Comparison of ENCODE assay signal across 14 cellular contexts in genomic region chr9:748861-749497, GRCh38.
A peak's percentile ranks its signal among the peaks of the same experiment; 100 is the strongest.
DNase-seq lines count a peak whose midpoint lies in the region; TF ChIP-seq lines count a peak whose summit lies in the region.
"Had no signal": no experiment of that assay in that cellular context is flagged by ENCODE, and none has a peak within 500 bp of the region (broad histone marks: within the 10 kb centered on the region; RNA-seq: fewer than 3 reads in every experiment).

No MANE protein-coding gene starts in this region.

- peak overlapping the region in 6 of 8 donors; percentile 8 to 66 (median 28) for H3K27ac Mint-ChIP-seq in CD8-positive, alpha-beta memory T cell
- H3K27ac Mint-ChIP-seq in Caco-2 (ENCODE audit: unreplicated experiment): no peak overlapping the region

- H3K27me3 Mint-ChIP-seq in CD8-positive, alpha-beta memory T cell: peaks cover 0 to 4% of the 10 kb centered on the region in 2 donors
- no peaks in the 10 kb centered on the region for H3K27me3 Mint-ChIP-seq in Caco-2 (ENCODE audit: insufficient read depth, unreplicated experiment)

- peaks cover 32% of the 10 kb centered on the region for H3K4me1 ChIP-seq in CD8-positive, alpha-beta memory T cell (ENCODE audit: insufficient read depth, low read length)
- H3K4me1 ChIP-seq in skeletal muscle satellite cell (ENCODE audit: control insufficient read depth, insufficient read depth, low read length) (peaks cover 53% of the 10 kb centered on the region), Caco-2 (0 out of 2 replicates have a peak, but pooled peaks cover 8% of the 10 kb centered on the region)

- CTCF ChIA-PET in CD8-positive, alpha-beta memory T cell (lab: Charles Lee): interaction anchor here (1.7 kb wide), 1 partner anchor 7 kb away, joined by 3 read pairs; no protein-coding TSS in a partner anchor
- CTCF ChIA-PET in Caco-2 (lab: Charles Lee): no interaction called here

- no peak overlapping the region for H3K27ac ChIP-seq in CD8-positive, alpha-beta memory T cell (ENCODE audit: low read depth, low read length)
- H3K27ac ChIP-seq in KOPT-K1 (ENCODE audit: low read depth, low read length, poor library complexity, severe bottlenecking) (peak overlapping the region; percentile 89), epithelial cell of prostate (peak overlapping the region; percentile 97), substantia nigra (ENCODE audit: low read depth, low read length, poor library complexity, severe bottlenecking) (no peak overlapping the region)
- H3K27ac ChIP-seq: body of pancreas had no signal

- no peaks in the 10 kb centered on the region for H3K9me3 Mint-ChIP-seq in CD8-positive, alpha-beta memory T cell
- H3K9me3 Mint-ChIP-seq in Caco-2 (ENCODE audit: unreplicated experiment): no peaks in the 10 kb centered on the region

- intact Hi-C loops in Caco-2 (cut with micrococcal nuclease; ENCODE audit: unreplicated experiment): no loop called here

- H3K9me3 ChIP-seq in CD8-positive, alpha-beta memory T cell (ENCODE audit: low read length): no peaks in the 10 kb centered on the region
- H3K9me3 ChIP-seq in KOPT-K1 (ENCODE audit: insufficient read depth, low read length, poor library complexity, severe bottlenecking): no peaks in the 10 kb centered on the region
- H3K9me3 ChIP-seq in skeletal muscle satellite cell (replicated peaks; ENCODE audit: low read length): no peaks in the 10 kb centered on the region
- no peaks in the 10 kb centered on the region for H3K9me3 ChIP-seq in Caco-2
- H3K9me3 ChIP-seq: body of pancreas, spleen had no signal

- no peak for TF ChIP-seq CTCF in Caco-2 (IDR thresholded peaks at IDR 0.05; ENCODE audit: insufficient read depth in 1 of 2, low read depth in 1 of 2, low read length in 1 of 2, severe bottlenecking in 1 of 2, unreplicated experiment in 1 of 2)

- POLR2A ChIA-PET in CD8-positive, alpha-beta memory T cell (lab: Charles Lee): no interaction called here
- POLR2A ChIA-PET in Caco-2 (lab: Charles Lee): no interaction called here

- BruUV-seq in Caco-2 (replicated peaks; lab: Mats Ljungman, UMichigan): no TSS peak

- H3K36me3 ChIP-seq in CD8-positive, alpha-beta memory T cell (ENCODE audit: insufficient read depth, low read length): no peaks in the 10 kb centered on the region
- H3K36me3 ChIP-seq in KOPT-K1 (ENCODE audit: insufficient read depth, low read length) (no peaks in the 10 kb centered on the region), skeletal muscle satellite cell (ENCODE audit: insufficient read depth, low read length) (peaks cover 30% of the 10 kb centered on the region), Caco-2 (ENCODE audit: control insufficient read depth, insufficient read depth, low read length) (no peaks in the 10 kb centered on the region; the same call in none of the 2 replicates)

- H3K27me3 ChIP-seq in CD8-positive, alpha-beta memory T cell (ENCODE audit: insufficient read depth, low read length, poor library complexity, severe bottlenecking): no peaks in the 10 kb centered on the region
- H3K27me3 ChIP-seq in skeletal muscle satellite cell (ENCODE audit: control insufficient read depth, insufficient read depth, low read length) (no peaks in the 10 kb centered on the region), Caco-2 (replicated peaks; ENCODE audit: control insufficient read depth, insufficient read depth, low read length) (no peaks in the 10 kb centered on the region)
- H3K27me3 ChIP-seq: body of pancreas, spleen had no signal

- H3K4me2 ChIP-seq in skeletal muscle satellite cell (ENCODE audit: low read length): peak overlapping the region; percentile 5

- H3K4me1 Mint-ChIP-seq in CD8-positive, alpha-beta memory T cell: peaks cover 28 to 45% (median 45%) of the 10 kb centered on the region in 3 donors
- no peaks in the 10 kb centered on the region for H3K4me1 Mint-ChIP-seq in Caco-2 (ENCODE audit: low read depth, unreplicated experiment)

- DNase-seq in CD8-positive, alpha-beta memory T cell: no peak
- DNase-seq in epithelial cell of prostate (ENCODE audit: low read depth, low spot score): peak; percentile 73
- no peak for DNase-seq in cortex of kidney (lab: John Stamatoyannopoulos, UW)
- DNase-seq in Caco-2: no peak
- DNase-seq in NCI-H774 (lab: John Stamatoyannopoulos, UW): no peak
- DNase-seq in substantia nigra (lab: John Stamatoyannopoulos, UW): no peak
- DNase-seq: body of pancreas, foreskin fibroblast, NCI-H2029, nucleus accumbens, SHP77, spleen had no signal

- no peak overlapping the region for H3K4me3 ChIP-seq in CD8-positive, alpha-beta memory T cell (ENCODE audit: low read length)
- no peak overlapping the region for H3K4me3 ChIP-seq in skeletal muscle satellite cell (ENCODE audit: low read length)
- no peak overlapping the region for H3K4me3 ChIP-seq in Caco-2 (ENCODE audit: low read depth, low read length)
- H3K4me3 ChIP-seq: body of pancreas, spleen had no signal

- no peaks in the 10 kb centered on the region for H3K36me3 Mint-ChIP-seq in CD8-positive, alpha-beta memory T cell
- peaks cover 21% of the 10 kb centered on the region for H3K36me3 Mint-ChIP-seq in Caco-2 (ENCODE audit: insufficient read depth, unreplicated experiment)

- peak overlapping the region; percentile 48 for H3K9ac ChIP-seq in skeletal muscle satellite cell (ENCODE audit: low read depth, low read length)

- peak overlapping the region in 4 of 7 donors; percentile 3 to 56 (median 56) for H3K4me3 Mint-ChIP-seq in CD8-positive, alpha-beta memory T cell
- no peak overlapping the region for H3K4me3 Mint-ChIP-seq in Caco-2 (ENCODE audit: unreplicated experiment)

Comparison
In these comparisons a context has a peak if more than half of its experiments do, and no peak if none do; other contexts are left out.
1. H3K27ac ChIP-seq: peak in KOPT-K1 (single experiment) and epithelial cell of prostate (single experiment); none in CD8-positive, alpha-beta memory T cell (single experiment) and substantia nigra (single experiment).